1 cellular context compared by ENCODE assay signal in genomic region chr1:193111641-193112090, GRCh38.
TF ChIP-seq lines count a peak whose summit lies in the region.

No MANE protein-coding gene starts in this region.

TF ChIP-seq in HepG2, 621 proteins besides CTCF, POLR2A, EP300 and RAD21 (continued from another document and continues in another):
- TF ChIP-seq ZNF574 (CRISPR knock-in tag; IDR thresholded peaks at IDR 0.05) (no peak), CBX1 (IDR thresholded peaks at IDR 0.05; ENCODE audit: low read depth) (no peak), ZNF740 (CRISPR knock-in tag; IDR thresholded peaks at IDR 0.05) (no peak), ZSCAN31 (CRISPR knock-in tag; IDR thresholded peaks at IDR 0.05; ENCODE audit: low read depth) (no peak), ZNF510 (CRISPR knock-in tag; IDR thresholded peaks at IDR 0.05; ENCODE audit: low read depth) (no peak), ZNF317 (CRISPR knock-in tag; IDR thresholded peaks at IDR 0.05) (0 out of 2 replicates have a peak, but pooled peaks have one; percentile 3), ZNF883 (CRISPR knock-in tag; IDR thresholded peaks at IDR 0.05; ENCODE audit: not compliant biosample characterization) (no peak), ZNF430 (CRISPR knock-in tag; IDR thresholded peaks at IDR 0.05) (no peak), BRF2 (CRISPR knock-in tag; IDR thresholded peaks at IDR 0.05) (no peak), ZNF263 (CRISPR knock-in tag; IDR thresholded peaks at IDR 0.05) (no peak), ZNF678 (CRISPR knock-in tag; IDR thresholded peaks at IDR 0.05) (no peak), E2F5 (CRISPR knock-in tag; conservative IDR thresholded peaks at IDR 0.05) (no peak), ZFY (CRISPR knock-in tag; IDR thresholded peaks at IDR 0.05) (no peak), ZFP1 (CRISPR knock-in tag; IDR thresholded peaks at IDR 0.05) (no peak), ZNF350 (CRISPR knock-in tag; IDR thresholded peaks at IDR 0.05; ENCODE audit: borderline replicate concordance, low read depth) (no peak; the same call in 1 of the 2 replicates), RFXAP (CRISPR knock-in tag; IDR thresholded peaks at IDR 0.05; ENCODE audit: borderline replicate concordance) (peak; percentile 6; the same call in 1 of the 2 replicates), MAF1 (CRISPR knock-in tag; IDR thresholded peaks at IDR 0.05; ENCODE audit: borderline replicate concordance) (no peak), PLRG1 (conservative IDR thresholded peaks at IDR 0.05) (no peak), RXRB (CRISPR knock-in tag; IDR thresholded peaks at IDR 0.05; ENCODE audit: borderline replicate concordance) (peak; percentile 45; the same call in 1 of the 2 replicates), ZNF563 (CRISPR knock-in tag; IDR thresholded peaks at IDR 0.05) (no peak), RFX5 (IDR thresholded peaks at IDR 0.05; ENCODE audit: low read depth, low read length) (no peak), HNRNPL (IDR thresholded peaks at IDR 0.05; ENCODE audit: low read depth, low read length) (peak; percentile 81), ZFP36L1 (CRISPR knock-in tag; IDR thresholded peaks at IDR 0.05) (0 out of 2 replicates have a peak, but pooled peaks have one; percentile 49), ZBTB8A (CRISPR knock-in tag; IDR thresholded peaks at IDR 0.05; ENCODE audit: borderline replicate concordance, low read depth) (no peak), FOXK2 (IDR thresholded peaks at IDR 0.05) (no peak), ASH2L (IDR thresholded peaks at IDR 0.05; ENCODE audit: insufficient read length, low read depth, low read length) (peak; percentile 46), ZNF205 (CRISPR knock-in tag; IDR thresholded peaks at IDR 0.05) (no peak), ETV6 (CRISPR knock-in tag; conservative IDR thresholded peaks at IDR 0.05) (no peak), NCOA1 (CRISPR knock-in tag; IDR thresholded peaks at IDR 0.05) (no peak), ZNF501 (CRISPR knock-in tag; IDR thresholded peaks at IDR 0.05) (no peak), PCBP2 (optimal IDR thresholded peaks at IDR 0.05; ENCODE audit: low read depth, low read length, poor library complexity, severe bottlenecking) (no peak), BCL6 (CRISPR knock-in tag; IDR thresholded peaks at IDR 0.05) (peak; percentile 40; the same call in 1 of the 2 replicates), MEIS1 (CRISPR knock-in tag; IDR thresholded peaks at IDR 0.05; ENCODE audit: borderline replicate concordance) (0 out of 2 replicates have a peak, but pooled peaks have one; percentile 7), ZNF724P (CRISPR knock-in tag; IDR thresholded peaks at IDR 0.05; ENCODE audit: borderline replicate concordance) (no peak), ZNF280B (CRISPR knock-in tag; IDR thresholded peaks at IDR 0.05; ENCODE audit: borderline replicate concordance) (no peak), RNF2 (conservative IDR thresholded peaks at IDR 0.05; ENCODE audit: low read depth) (no peak), ZNF296 (CRISPR knock-in tag; conservative IDR thresholded peaks at IDR 0.05) (no peak), MED13 (CRISPR knock-in tag; IDR thresholded peaks at IDR 0.05) (no peak), ZNF619 (CRISPR knock-in tag; IDR thresholded peaks at IDR 0.05) (no peak), HOXA9 (CRISPR knock-in tag; IDR thresholded peaks at IDR 0.05; ENCODE audit: borderline replicate concordance) (no peak), ZNF543 (CRISPR knock-in tag; IDR thresholded peaks at IDR 0.05) (no peak), ZNF781 (CRISPR knock-in tag; IDR thresholded peaks at IDR 0.05; ENCODE audit: borderline replicate concordance, not compliant biosample characterization) (no peak), NFYC (CRISPR knock-in tag; IDR thresholded peaks at IDR 0.05) (no peak)
- TF ChIP-seq, protein P1, sequence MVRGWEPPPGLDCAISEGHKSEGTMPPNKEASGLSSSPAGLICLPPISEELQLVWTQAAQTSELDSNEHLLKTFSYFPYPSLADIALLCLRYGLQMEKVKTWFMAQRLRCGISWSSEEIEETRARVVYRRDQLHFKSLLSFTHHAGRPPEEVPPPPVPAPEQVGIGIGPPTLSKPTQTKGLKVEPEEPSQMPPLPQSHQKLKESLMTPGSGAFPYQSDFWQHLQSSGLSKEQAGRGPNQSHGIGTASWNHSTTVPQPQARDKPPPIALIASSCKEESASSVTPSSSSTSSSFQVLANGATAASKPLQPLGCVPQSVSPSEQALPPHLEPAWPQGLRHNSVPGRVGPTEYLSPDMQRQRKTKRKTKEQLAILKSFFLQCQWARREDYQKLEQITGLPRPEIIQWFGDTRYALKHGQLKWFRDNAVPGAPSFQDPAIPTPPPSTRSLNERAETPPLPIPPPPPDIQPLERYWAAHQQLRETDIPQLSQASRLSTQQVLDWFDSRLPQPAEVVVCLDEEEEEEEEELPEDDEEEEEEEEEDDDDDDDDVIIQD (CRISPR knock-in tag; IDR thresholded peaks at IDR 0.05; ENCODE audit: low read depth): no peak; the same call in 1 of the 2 replicates
- TF ChIP-seq, protein P2, sequence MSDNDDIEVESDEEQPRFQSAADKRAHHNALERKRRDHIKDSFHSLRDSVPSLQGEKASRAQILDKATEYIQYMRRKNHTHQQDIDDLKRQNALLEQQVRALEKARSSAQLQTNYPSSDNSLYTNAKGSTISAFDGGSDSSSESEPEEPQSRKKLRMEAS (IDR thresholded peaks at IDR 0.05): no peak
- TF ChIP-seq, protein P3, sequence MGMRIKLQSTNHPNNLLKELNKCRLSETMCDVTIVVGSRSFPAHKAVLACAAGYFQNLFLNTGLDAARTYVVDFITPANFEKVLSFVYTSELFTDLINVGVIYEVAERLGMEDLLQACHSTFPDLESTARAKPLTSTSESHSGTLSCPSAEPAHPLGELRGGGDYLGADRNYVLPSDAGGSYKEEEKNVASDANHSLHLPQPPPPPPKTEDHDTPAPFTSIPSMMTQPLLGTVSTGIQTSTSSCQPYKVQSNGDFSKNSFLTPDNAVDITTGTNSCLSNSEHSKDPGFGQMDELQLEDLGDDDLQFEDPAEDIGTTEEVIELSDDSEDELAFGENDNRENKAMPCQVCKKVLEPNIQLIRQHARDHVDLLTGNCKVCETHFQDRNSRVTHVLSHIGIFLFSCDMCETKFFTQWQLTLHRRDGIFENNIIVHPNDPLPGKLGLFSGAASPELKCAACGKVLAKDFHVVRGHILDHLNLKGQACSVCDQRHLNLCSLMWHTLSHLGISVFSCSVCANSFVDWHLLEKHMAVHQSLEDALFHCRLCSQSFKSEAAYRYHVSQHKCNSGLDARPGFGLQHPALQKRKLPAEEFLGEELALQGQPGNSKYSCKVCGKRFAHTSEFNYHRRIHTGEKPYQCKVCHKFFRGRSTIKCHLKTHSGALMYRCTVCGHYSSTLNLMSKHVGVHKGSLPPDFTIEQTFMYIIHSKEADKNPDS (CRISPR knock-in tag; IDR thresholded peaks at IDR 0.05): no peak
- TF ChIP-seq, protein P4, sequence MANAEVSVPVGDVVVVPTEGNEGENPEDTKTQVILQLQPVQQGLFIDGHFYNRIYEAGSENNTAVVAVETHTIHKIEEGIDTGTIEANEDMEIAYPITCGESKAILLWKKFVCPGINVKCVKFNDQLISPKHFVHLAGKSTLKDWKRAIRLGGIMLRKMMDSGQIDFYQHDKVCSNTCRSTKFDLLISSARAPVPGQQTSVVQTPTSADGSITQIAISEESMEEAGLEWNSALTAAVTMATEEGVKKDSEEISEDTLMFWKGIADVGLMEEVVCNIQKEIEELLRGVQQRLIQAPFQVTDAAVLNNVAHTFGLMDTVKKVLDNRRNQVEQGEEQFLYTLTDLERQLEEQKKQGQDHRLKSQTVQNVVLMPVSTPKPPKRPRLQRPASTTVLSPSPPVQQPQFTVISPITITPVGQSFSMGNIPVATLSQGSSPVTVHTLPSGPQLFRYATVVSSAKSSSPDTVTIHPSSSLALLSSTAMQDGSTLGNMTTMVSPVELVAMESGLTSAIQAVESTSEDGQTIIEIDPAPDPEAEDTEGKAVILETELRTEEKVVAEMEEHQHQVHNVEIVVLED (CRISPR knock-in tag; IDR thresholded peaks at IDR 0.05; ENCODE audit: borderline replicate concordance): no peak
- TF ChIP-seq, protein P5, sequence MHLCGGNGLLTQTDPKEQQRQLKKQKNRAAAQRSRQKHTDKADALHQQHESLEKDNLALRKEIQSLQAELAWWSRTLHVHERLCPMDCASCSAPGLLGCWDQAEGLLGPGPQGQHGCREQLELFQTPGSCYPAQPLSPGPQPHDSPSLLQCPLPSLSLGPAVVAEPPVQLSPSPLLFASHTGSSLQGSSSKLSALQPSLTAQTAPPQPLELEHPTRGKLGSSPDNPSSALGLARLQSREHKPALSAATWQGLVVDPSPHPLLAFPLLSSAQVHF (CRISPR knock-in tag; IDR thresholded peaks at IDR 0.05): no peak
- TF ChIP-seq, protein P6, sequence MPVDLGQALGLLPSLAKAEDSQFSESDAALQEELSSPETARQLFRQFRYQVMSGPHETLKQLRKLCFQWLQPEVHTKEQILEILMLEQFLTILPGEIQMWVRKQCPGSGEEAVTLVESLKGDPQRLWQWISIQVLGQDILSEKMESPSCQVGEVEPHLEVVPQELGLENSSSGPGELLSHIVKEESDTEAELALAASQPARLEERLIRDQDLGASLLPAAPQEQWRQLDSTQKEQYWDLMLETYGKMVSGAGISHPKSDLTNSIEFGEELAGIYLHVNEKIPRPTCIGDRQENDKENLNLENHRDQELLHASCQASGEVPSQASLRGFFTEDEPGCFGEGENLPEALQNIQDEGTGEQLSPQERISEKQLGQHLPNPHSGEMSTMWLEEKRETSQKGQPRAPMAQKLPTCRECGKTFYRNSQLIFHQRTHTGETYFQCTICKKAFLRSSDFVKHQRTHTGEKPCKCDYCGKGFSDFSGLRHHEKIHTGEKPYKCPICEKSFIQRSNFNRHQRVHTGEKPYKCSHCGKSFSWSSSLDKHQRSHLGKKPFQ (CRISPR knock-in tag; IDR thresholded peaks at IDR 0.05; ENCODE audit: insufficient replicate concordance): peak; percentile 25
- TF ChIP-seq, protein P7, sequence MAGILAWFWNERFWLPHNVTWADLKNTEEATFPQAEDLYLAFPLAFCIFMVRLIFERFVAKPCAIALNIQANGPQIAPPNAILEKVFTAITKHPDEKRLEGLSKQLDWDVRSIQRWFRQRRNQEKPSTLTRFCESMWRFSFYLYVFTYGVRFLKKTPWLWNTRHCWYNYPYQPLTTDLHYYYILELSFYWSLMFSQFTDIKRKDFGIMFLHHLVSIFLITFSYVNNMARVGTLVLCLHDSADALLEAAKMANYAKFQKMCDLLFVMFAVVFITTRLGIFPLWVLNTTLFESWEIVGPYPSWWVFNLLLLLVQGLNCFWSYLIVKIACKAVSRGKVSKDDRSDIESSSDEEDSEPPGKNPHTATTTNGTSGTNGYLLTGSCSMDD (CRISPR knock-in tag; IDR thresholded peaks at IDR 0.05): no peak
